Comparison of ENCODE assay signal across 1 cellular context in genomic region chr4:110184791-110185155, GRCh38.
TF ChIP-seq lines count a peak whose summit lies in the region.

No MANE protein-coding gene starts in this region.

TF ChIP-seq in H1, 55 proteins besides CTCF, POLR2A, EP300 and RAD21:
- TF ChIP-seq NANOG (IDR thresholded peaks at IDR 0.05; ENCODE audit: insufficient read depth, low read depth, low read length, poor library complexity, severe bottlenecking) (no peak), SIX5 (IDR thresholded peaks at IDR 0.05; ENCODE audit: low read depth, low read length) (no peak), BACH1 (IDR thresholded peaks at IDR 0.05; ENCODE audit: low read length) (no peak), CHD1 (IDR thresholded peaks at IDR 0.05; ENCODE audit: low read depth, low read length) (no peak), ATF2 (IDR thresholded peaks at IDR 0.05; ENCODE audit: low read length) (no peak), EGR1 (IDR thresholded peaks at IDR 0.05; ENCODE audit: borderline replicate concordance, low read depth, low read length) (no peak), SIRT6 (IDR thresholded peaks at IDR 0.05; ENCODE audit: low read length) (no peak), JUND (IDR thresholded peaks at IDR 0.05; ENCODE audit: low read length) (no peak), CHD7 (IDR thresholded peaks at IDR 0.05; ENCODE audit: insufficient replicate concordance, low read length) (no peak), RNF2 (IDR thresholded peaks at IDR 0.05; ENCODE audit: borderline replicate concordance, low read depth, low read length, missing control alignments, poor library complexity, severe bottlenecking) (no peak), TEAD4 (IDR thresholded peaks at IDR 0.05; ENCODE audit: low read depth, low read length) (no peak), CBX5 (IDR thresholded peaks at IDR 0.05; ENCODE audit: low read depth, low read length) (no peak), NRF1 (IDR thresholded peaks at IDR 0.05; ENCODE audit: low read depth, low read length) (no peak), SRF (IDR thresholded peaks at IDR 0.05; ENCODE audit: low read depth, low read length) (no peak)
TF ChIP-seq in H1: peak in this region for 0.
